In the genomic region with DNA sequence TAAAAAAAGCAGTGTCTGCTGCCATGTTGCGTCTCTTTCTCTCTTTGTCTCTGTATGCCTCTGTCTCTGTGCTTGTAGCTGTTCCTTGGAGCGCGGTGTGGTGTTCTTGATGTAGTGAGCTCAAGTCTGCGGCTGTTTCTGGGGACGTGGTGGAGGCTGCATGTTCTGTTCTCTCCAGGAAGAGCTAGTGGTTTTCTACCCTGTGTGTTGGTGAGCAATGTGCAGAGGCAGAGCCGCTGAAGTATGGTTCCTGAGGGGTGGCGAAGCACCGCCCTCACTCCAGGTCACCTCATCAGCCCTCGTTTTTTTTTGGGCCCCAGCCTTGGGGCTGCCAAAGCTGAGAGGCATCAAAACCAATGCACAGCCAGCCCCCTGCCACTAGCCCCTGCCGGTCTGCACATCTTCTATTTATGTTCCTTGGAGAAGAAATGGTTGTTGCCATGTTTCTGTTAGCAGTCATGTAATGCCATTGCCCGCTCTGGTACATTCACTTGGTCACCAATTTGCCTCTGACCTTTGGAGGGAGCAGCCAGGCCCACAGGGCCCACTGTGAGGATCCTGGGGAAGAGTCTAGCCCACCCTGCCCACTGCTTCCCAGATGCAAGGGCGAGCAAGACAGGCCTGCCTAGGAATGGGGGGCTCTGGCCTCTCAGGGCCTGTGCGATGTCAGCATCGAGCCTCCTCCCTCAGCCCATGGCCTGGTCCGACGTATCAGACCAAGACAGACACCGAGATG, we compare ENCODE assay signal across 10 cellular contexts. TPM values are rescaled to one million over a fixed set of nuclear protein-coding genes. Genes with fewer than 3 reads are reported as not detected.
DNase-seq lines count a peak whose midpoint lies in the region; FAIRE-seq and TF ChIP-seq lines count a peak whose summit lies in the region.
"Had no signal": no experiment of that assay in that cellular context is flagged by ENCODE, and none has a peak within 500 bp of the region (broad histone marks: within the 10 kb centered on the region; RNA-seq: fewer than 3 reads in every experiment).

No MANE protein-coding gene starts in this region.

- H3K4me3 Mint-ChIP-seq in activated CD4-positive, alpha-beta memory T cell treated with anti-CD3 and anti-CD28 coated beads for 36 hours = peak overlapping the region; percentile 49

- 0 out of 2 replicates have a peak, but pooled peaks have one; percentile 12 for TF ChIP-seq POLR2A in GM12891 (IDR thresholded peaks at IDR 0.05; ENCODE audit: low read depth, low read length)

- DNase-seq in GM12891 (ENCODE audit: insufficient read length, low spot score) = no peak
- peak; percentile 79 for DNase-seq in activated CD4-positive, alpha-beta memory T cell treated with anti-CD3 and anti-CD28 coated beads for 36 hours
- DNase-seq in effector CD8-positive, alpha-beta T cell (lab: John Stamatoyannopoulos, UW) = peak; percentile 20
- peak; percentile 56 for DNase-seq in stimulated activated CD4-positive, alpha-beta T cell treated with anti-CD3 and anti-CD28 coated beads, Interleukin-4, amount 100 ng/mL, for 24 hours
- DNase-seq in NCI-H526 treated with DMSO at 0.1 percent for 48 hours (lab: John Stamatoyannopoulos, UW) = no peak
- no peak for DNase-seq in D721Med (ENCODE audit: insufficient read length, low spot score)
- no peak for DNase-seq in H4 (ENCODE audit: low spot score)
- no peak for DNase-seq in RPMI8226
- DNase-seq: NCI-H526 had no signal

- intact Hi-C loops in activated CD4-positive, alpha-beta memory T cell treated with anti-CD3 and anti-CD28 coated beads for 36 hours (cut with micrococcal nuclease) = loop anchor here (5.0 kb wide), 1 partner anchor 205 kb away; no protein-coding TSS in a partner anchor

- no peaks in the 10 kb centered on the region for H3K9me3 Mint-ChIP-seq in activated CD4-positive, alpha-beta memory T cell treated with anti-CD3 and anti-CD28 coated beads for 36 hours

- H3K36me3 Mint-ChIP-seq in activated CD4-positive, alpha-beta memory T cell treated with anti-CD3 and anti-CD28 coated beads for 36 hours = peaks cover 85% of the 10 kb centered on the region

- POLR2A ChIA-PET in activated CD4-positive, alpha-beta memory T cell treated with anti-CD3 and anti-CD28 coated beads for 36 hours (lab: Charles Lee) = interaction anchor here (0.8 to 1.4 kb wide), 6 partner anchors 8 to 108 kb away, joined by 3 to 9 read pairs (median 4); partner anchors contain the start of gene ECH1

- CTCF ChIA-PET in activated CD4-positive, alpha-beta memory T cell treated with anti-CD3 and anti-CD28 coated beads for 36 hours (lab: Charles Lee) = interaction anchor here (1.0 to 1.5 kb wide), 5 partner anchors 11 to 87 kb away, joined by 3 to 6 read pairs (median 5); partner anchors contain the start of genes ECH1, MRPS12 and SARS2

- FAIRE-seq in GM12891 (lab: Jason Lieb, UNC) (no peak), D721Med (lab: Jason Lieb, UNC) (no peak)

- no peak for TF ChIP-seq CTCF in D721Med (IDR thresholded peaks at IDR 0.05; ENCODE audit: insufficient read depth, missing control alignments)

- peak overlapping the region; percentile 89 for H3K27ac Mint-ChIP-seq in activated CD4-positive, alpha-beta memory T cell treated with anti-CD3 and anti-CD28 coated beads for 36 hours

- H3K27me3 Mint-ChIP-seq in activated CD4-positive, alpha-beta memory T cell treated with anti-CD3 and anti-CD28 coated beads for 36 hours = no peaks in the 10 kb centered on the region

- H3K4me1 Mint-ChIP-seq in activated CD4-positive, alpha-beta memory T cell treated with anti-CD3 and anti-CD28 coated beads for 36 hours (ENCODE audit: low read depth) = peaks cover 91% of the 10 kb centered on the region

TF ChIP-seq in GM12891, 5 proteins besides CTCF, POLR2A, EP300 and RAD21:
- TF ChIP-seq POLR2AphosphoS5 (IDR thresholded peaks at IDR 0.05; ENCODE audit: low read depth, low read length) (no peak; the same call in 1 of the 2 replicates), TAF1 (IDR thresholded peaks at IDR 0.05; ENCODE audit: low read depth, low read length) (no peak)

RNA-seq across cellular contexts. Expression of gene HNRNPL, which starts 7.2 kb away (rescaled TPM):
- 305 TPM for polyA plus RNA-seq in GM12891 (2012; ENCODE audit: low read depth, missing spikeins)
- total RNA-seq in activated CD4-positive, alpha-beta memory T cell treated with anti-CD3 and anti-CD28 coated beads for 36 hours = 100 to 1,000 TPM; 646 to 671 TPM
- total RNA-seq in H4 (2014; rRNA removed; shearing (Covaris generic)) = 249 and 281 TPM in 2 replicates

RNA-seq across cellular contexts. Expression of gene ECH1, which starts 11.0 kb away (rescaled TPM):
- polyA plus RNA-seq in GM12891 (2012; ENCODE audit: low read depth, missing spikeins) = 276 TPM
- total RNA-seq in activated CD4-positive, alpha-beta memory T cell treated with anti-CD3 and anti-CD28 coated beads for 36 hours = 100 to 1,000 TPM; 152 to 155 TPM
- total RNA-seq in H4 (2014; rRNA removed; shearing (Covaris generic)) = 73.8 and 108 TPM in 2 replicates

RNA-seq across cellular contexts. Expression of gene LGALS4, which starts 29.9 kb away (rescaled TPM):
- 0.49 TPM for polyA plus RNA-seq in GM12891 (2012; ENCODE audit: low read depth, missing spikeins)
- total RNA-seq in activated CD4-positive, alpha-beta memory T cell treated with anti-CD3 and anti-CD28 coated beads for 36 hours = under 1 TPM; 0.33 to 0.70 TPM
- total RNA-seq in H4 (2014; rRNA removed; shearing (Covaris generic)) = 0.54 and 1.3 TPM in 2 replicates
- total RNA-seq: epithelial cell of proximal tubule had no signal

RNA-seq across cellular contexts. Expression of gene RINL, which starts 35.5 kb away (rescaled TPM):
- polyA plus RNA-seq in GM12891 (2012; ENCODE audit: low read depth, missing spikeins) = 48.2 TPM
- total RNA-seq in activated CD4-positive, alpha-beta memory T cell treated with anti-CD3 and anti-CD28 coated beads for 36 hours = 10 to 100 TPM; 92.6 to 100.0 TPM
- 0.23 and 1.2 TPM in 2 replicates for total RNA-seq in H4 (2014; rRNA removed; shearing (Covaris generic))

RNA-seq across cellular contexts. Expression of gene LGALS7B, which starts 53.6 kb away (rescaled TPM):
- polyA plus RNA-seq in GM12891 (2012; ENCODE audit: low read depth, missing spikeins) = 0.51 TPM
- not detected for total RNA-seq in activated CD4-positive, alpha-beta memory T cell treated with anti-CD3 and anti-CD28 coated beads for 36 hours
- total RNA-seq in H4 (2014; rRNA removed; shearing (Covaris generic)) = not detected in 2 replicates

Comparison
In these comparisons a context has a peak if more than half of its experiments do, and no peak if none do; other contexts are left out.
1. DNase-seq: peak in activated CD4-positive, alpha-beta memory T cell treated with anti-CD3 and anti-CD28 coated beads for 36 hours (single experiment), effector CD8-positive, alpha-beta T cell (single experiment) and stimulated activated CD4-positive, alpha-beta T cell treated with anti-CD3 and anti-CD28 coated beads, Interleukin-4, amount 100 ng/mL, for 24 hours (single experiment); none in GM12891 (single experiment), NCI-H526 treated with DMSO at 0.1 percent for 48 hours (single experiment), D721Med (single experiment), H4 (single experiment) and RPMI8226 (single experiment).